In genomic region chr6:466564-466963, GRCh38 we compare ENCODE assay signal across 20 cellular contexts.
"Had no signal": no experiment of that assay in that cellular context is flagged by ENCODE, and none has a peak within 500 bp of the region (broad histone marks: within the 10 kb centered on the region; RNA-seq: fewer than 3 reads in every experiment).

No MANE protein-coding gene starts in this region.

- DNase-seq: activated B cell treated with CpG ODN at 0.5 μM for 24 hours; activated CD4-positive, alpha-beta T cell treated with anti-CD3 and anti-CD28 coated beads, Interleukin-2, amount 10 ng/mL, durations not matched to agents 7 days and 5 days; activated CD8-positive, alpha-beta memory T cell treated with anti-CD3 and anti-CD28 coated beads, Interleukin-2, amount 10 ng/mL, durations not matched to agents 7 days and 5 days; activated naive CD4-positive, alpha-beta T cell; activated naive CD8-positive, alpha-beta T cell treated with anti-CD3 and anti-CD28 coated beads, Interleukin-2, amount 10 ng/mL, durations not matched to agents 7 days and 5 days; activated T-cell treated with anti-CD3 and anti-CD28 coated beads, Interleukin-2, amount 50 U/mL, for 4 hours; body of pancreas; effector memory CD8-positive, alpha-beta T cell; foreskin fibroblast; mesenchymal stem cell; ovary; right lobe of liver; stimulated activated CD4-positive, alpha-beta T cell treated with anti-CD3 and anti-CD28 coated beads, Interleukin-4, amount 100 ng/mL, for 4 hours; stimulated activated naive CD4-positive, alpha-beta T cell treated with Interleukin-2 at 50 U/mL for 16 hours; substantia nigra; tibial artery had no signal

- H3K27ac Mint-ChIP-seq: activated B cell treated with CpG ODN at 0.5 μM for 24 hours; activated CD4-positive, alpha-beta T cell treated with anti-CD3 and anti-CD28 coated beads, Interleukin-2, amount 10 ng/mL, durations not matched to agents 7 days and 5 days; activated CD8-positive, alpha-beta memory T cell treated with anti-CD3 and anti-CD28 coated beads, Interleukin-2, amount 10 ng/mL, durations not matched to agents 7 days and 5 days; activated naive CD8-positive, alpha-beta T cell treated with anti-CD3 and anti-CD28 coated beads, Interleukin-2, amount 10 ng/mL, durations not matched to agents 7 days and 5 days had no signal

- H3K4me1 ChIP-seq: body of pancreas, right lobe of liver, tibial artery had no signal

- H3K27me3 ChIP-seq: body of pancreas, ovary, right lobe of liver had no signal

- H3K4me3 ChIP-seq: body of pancreas, ovary, right lobe of liver, SK-N-MC, smooth muscle cell, tibial artery had no signal

- H3K27ac ChIP-seq: body of pancreas, epithelial cell of prostate, ovary, right lobe of liver, SK-N-MC, tibial artery had no signal

- ATAC-seq: activated CD8-positive, alpha-beta memory T cell treated with anti-CD3 and anti-CD28 coated beads, Interleukin-2, amount 10 ng/mL, durations not matched to agents 7 days and 5 days; activated T-cell treated with anti-CD3 and anti-CD28 coated beads, Interleukin-2, amount 50 U/mL, for 4 hours; body of pancreas; effector memory CD8-positive, alpha-beta T cell; naive thymus-derived CD4-positive, alpha-beta T cell; right lobe of liver had no signal

- H3K36me3 ChIP-seq: ovary, right lobe of liver, tibial artery had no signal

- H3K4me3 Mint-ChIP-seq: activated B cell treated with CpG ODN at 0.5 μM for 24 hours; activated CD4-positive, alpha-beta T cell treated with anti-CD3 and anti-CD28 coated beads, Interleukin-2, amount 10 ng/mL, durations not matched to agents 7 days and 5 days; activated CD8-positive, alpha-beta memory T cell treated with anti-CD3 and anti-CD28 coated beads, Interleukin-2, amount 10 ng/mL, durations not matched to agents 7 days and 5 days; activated naive CD8-positive, alpha-beta T cell treated with anti-CD3 and anti-CD28 coated beads, Interleukin-2, amount 10 ng/mL, durations not matched to agents 7 days and 5 days; activated T-cell treated with anti-CD3 and anti-CD28 coated beads, Interleukin-2, amount 50 U/mL, for 4 hours; naive thymus-derived CD4-positive, alpha-beta T cell had no signal

- H3K9me3 ChIP-seq: body of pancreas, ovary, right lobe of liver, tibial artery had no signal

- H3K36me3 Mint-ChIP-seq: activated CD8-positive, alpha-beta memory T cell treated with anti-CD3 and anti-CD28 coated beads, Interleukin-2, amount 10 ng/mL, durations not matched to agents 7 days and 5 days; activated naive CD8-positive, alpha-beta T cell treated with anti-CD3 and anti-CD28 coated beads, Interleukin-2, amount 10 ng/mL, durations not matched to agents 7 days and 5 days had no signal

- H3K9me3 Mint-ChIP-seq: activated B cell treated with CpG ODN at 0.5 μM for 24 hours; activated CD4-positive, alpha-beta T cell treated with anti-CD3 and anti-CD28 coated beads, Interleukin-2, amount 10 ng/mL, durations not matched to agents 7 days and 5 days; activated naive CD8-positive, alpha-beta T cell treated with anti-CD3 and anti-CD28 coated beads, Interleukin-2, amount 10 ng/mL, durations not matched to agents 7 days and 5 days; activated T-cell treated with anti-CD3 and anti-CD28 coated beads, Interleukin-2, amount 50 U/mL, for 4 hours; effector memory CD8-positive, alpha-beta T cell had no signal
